Comparison of ENCODE assay signal across 8 cellular contexts in genomic region chr2:179264238-179265081, GRCh38. TPM values are rescaled to one million over a fixed set of nuclear protein-coding genes. Genes with fewer than 3 reads are reported as not detected.
DNase-seq lines count a peak whose midpoint lies in the region; ATAC-seq and TF ChIP-seq lines count a peak whose summit lies in the region.

Gene SESTD1, minus strand, starts transcription at chr2:179264832. Its CDS starts 72,991 bp downstream, at chr2:179191841.

- H3K9me3 ChIP-seq in A673 (ENCODE audit: low read depth, low read length, poor library complexity, severe bottlenecking) (no peaks in the 10 kb centered on the region), endodermal cell (ENCODE audit: control insufficient read depth, low read length) (peaks cover 3% of the 10 kb centered on the region)

- no peak within 1 kb of the TSS for H3K27ac Mint-ChIP-seq in activated CD8-positive, alpha-beta memory T cell treated with anti-CD3 and anti-CD28 coated beads, Interleukin-2, amount 10 ng/mL, durations not matched to agents 7 days and 5 days
- H3K27ac Mint-ChIP-seq in endodermal cell (peak within 1 kb of the TSS; percentile 52), mesothelial cell of epicardium (peak within 1 kb of the TSS; percentile 94)

- H3K4me1 ChIP-seq in A673 (ENCODE audit: insufficient read depth, low read length, poor library complexity, severe bottlenecking) (peaks cover 11% of the 10 kb centered on the region), endodermal cell (ENCODE audit: control insufficient read depth, insufficient read depth, low read length) (no peaks in the 10 kb centered on the region)

- no peaks in the 10 kb centered on the region for H3K9me3 Mint-ChIP-seq in activated CD8-positive, alpha-beta memory T cell treated with anti-CD3 and anti-CD28 coated beads, Interleukin-2, amount 10 ng/mL, durations not matched to agents 7 days and 5 days (ENCODE audit: low read depth)
- H3K9me3 Mint-ChIP-seq in endodermal cell (no peaks in the 10 kb centered on the region), mesothelial cell of epicardium (no peaks in the 10 kb centered on the region)

- H3K9ac ChIP-seq in endodermal cell (ENCODE audit: extremely low read depth, low read length, poor library complexity, severe bottlenecking) = peak within 1 kb of the TSS; percentile 76

- no peaks in the 10 kb centered on the region for H3K36me3 Mint-ChIP-seq in activated CD8-positive, alpha-beta memory T cell treated with anti-CD3 and anti-CD28 coated beads, Interleukin-2, amount 10 ng/mL, durations not matched to agents 7 days and 5 days
- no peaks in the 10 kb centered on the region for H3K36me3 Mint-ChIP-seq in endodermal cell (ENCODE audit: low read depth)
- H3K36me3 Mint-ChIP-seq in mesothelial cell of epicardium = no peaks in the 10 kb centered on the region

- H3K4me3 Mint-ChIP-seq in activated CD8-positive, alpha-beta memory T cell treated with anti-CD3 and anti-CD28 coated beads, Interleukin-2, amount 10 ng/mL, durations not matched to agents 7 days and 5 days = peak within 1 kb of the TSS; percentile 71
- H3K4me3 Mint-ChIP-seq in endodermal cell = peak within 1 kb of the TSS; percentile 83
- peak within 1 kb of the TSS; percentile 88 for H3K4me3 Mint-ChIP-seq in mesothelial cell of epicardium

- no peak for TF ChIP-seq CTCF in A673 (conservative IDR thresholded peaks at IDR 0.05; ENCODE audit: low read depth, low read length)
- no peak for TF ChIP-seq CTCF in endodermal cell (conservative IDR thresholded peaks at IDR 0.05)
- TF ChIP-seq CTCF in mesothelial cell of epicardium (IDR thresholded peaks at IDR 0.05; ENCODE audit: unreplicated experiment) = no peak

- BruUV-seq in A673 (replicated peaks; lab: Mats Ljungman, UMichigan) = no TSS peak

- POLR2A ChIA-PET in A673 (lab: Charles Lee; ENCODE audit: low non-redundant PET) = no interaction called here

- H3K36me3 ChIP-seq in A673 (ENCODE audit: insufficient read depth, low read length, poor library complexity, severe bottlenecking) (no peaks in the 10 kb centered on the region), endodermal cell (ENCODE audit: control insufficient read depth, insufficient read depth, low read length) (no peaks in the 10 kb centered on the region)

- H3K27me3 ChIP-seq in A673 (replicated peaks; ENCODE audit: insufficient read depth, low read depth, low read length, poor library complexity) (no peaks in the 10 kb centered on the region), endodermal cell (ENCODE audit: control insufficient read depth, insufficient read depth, low read length, poor library complexity, severe bottlenecking) (no peaks in the 10 kb centered on the region)

- CTCF ChIA-PET in A673 (lab: Charles Lee) = no interaction called here
- CTCF ChIA-PET in activated CD8-positive, alpha-beta memory T cell treated with anti-CD3 and anti-CD28 coated beads, Interleukin-2, amount 10 ng/mL, durations not matched to agents 7 days and 5 days (lab: Charles Lee) = no interaction called here

- intact Hi-C loops in A673 (cut with micrococcal nuclease; ENCODE audit: unreplicated experiment) = no loop called here

- H3K27me3 Mint-ChIP-seq in activated CD8-positive, alpha-beta memory T cell treated with anti-CD3 and anti-CD28 coated beads, Interleukin-2, amount 10 ng/mL, durations not matched to agents 7 days and 5 days = peaks cover 50% of the 10 kb centered on the region
- peaks cover 6% of the 10 kb centered on the region for H3K27me3 Mint-ChIP-seq in endodermal cell (ENCODE audit: insufficient read depth)
- peaks cover 5% of the 10 kb centered on the region for H3K27me3 Mint-ChIP-seq in mesothelial cell of epicardium (ENCODE audit: low read depth)

- H3K4me3 ChIP-seq in A673 (ENCODE audit: low read depth, low read length, poor library complexity, severe bottlenecking) (peak within 1 kb of the TSS; percentile 69), endodermal cell (ENCODE audit: low read length) (peak within 1 kb of the TSS; percentile 91)

- H3K27ac ChIP-seq in A673 (ENCODE audit: low read depth, low read length, poor library complexity, severe bottlenecking) (peak within 1 kb of the TSS; percentile 40), endodermal cell (ENCODE audit: low read depth, low read length) (peak within 1 kb of the TSS; percentile 88)

- WGBS in endodermal cell (ENCODE audit: insufficient coverage in 1 of 2, insufficient read length in 1 of 2), 2 experiments = 1 to 10% methylated on average over 11 to 111 of the region's 111 CpGs

- peaks cover 12% of the 10 kb centered on the region for H3K4me1 Mint-ChIP-seq in activated CD8-positive, alpha-beta memory T cell treated with anti-CD3 and anti-CD28 coated beads, Interleukin-2, amount 10 ng/mL, durations not matched to agents 7 days and 5 days
- H3K4me1 Mint-ChIP-seq in endodermal cell (peaks cover 25% of the 10 kb centered on the region), mesothelial cell of epicardium (peaks cover 16% of the 10 kb centered on the region)

- ATAC-seq in GM18520 (IDR thresholded peaks at IDR 0.05; ENCODE audit: unreplicated experiment) (peak; percentile 42), HG03039 (IDR thresholded peaks at IDR 0.05; ENCODE audit: unreplicated experiment) (peak; percentile 54)
- ATAC-seq in activated CD8-positive, alpha-beta memory T cell treated with anti-CD3 and anti-CD28 coated beads, Interleukin-2, amount 10 ng/mL, durations not matched to agents 7 days and 5 days = peak; percentile 81

- DNase-seq in A673 (ENCODE audit: low spot score) (peak; percentile 53), NCI-H460 (ENCODE audit: extremely low read depth, low read depth) (peak; percentile 55), endodermal cell (peak; percentile 88), mesothelial cell of epicardium (ENCODE audit: low spot score in 2 of 2, unreplicated experiment in 2 of 2) (peak; percentile 51 to 78)
- DNase-seq in activated CD8-positive, alpha-beta memory T cell treated with anti-CD3 and anti-CD28 coated beads, Interleukin-2, amount 10 ng/mL, durations not matched to agents 7 days and 5 days = peak; percentile 48
- DNase-seq in stimulated activated CD8-positive, alpha-beta memory T cell treated with anti-CD3 and anti-CD28 coated beads, Interleukin-4, amount 100 ng/mL, for 4 hours (ENCODE audit: low read depth in 2 of 2, low spot score in 1 of 2) = peak; percentile 7 to 16

RNA-seq across cellular contexts. Expression of gene SESTD1, which starts in this region (rescaled TPM):
- 26.9 and 38.0 TPM in 2 replicates for total RNA-seq in A673 (2021)
- 25.6 and 26.3 TPM in 2 replicates for total RNA-seq in NCI-H460 (2014; rRNA removed; shearing (Covaris generic))
- 14.5 and 28.3 TPM in 2 replicates for polyA plus RNA-seq in NCI-H460 (2014; cell fraction: nucleus; rRNA removed)
- total RNA-seq in activated CD8-positive, alpha-beta memory T cell treated with anti-CD3 and anti-CD28 coated beads, Interleukin-2, amount 10 ng/mL, durations not matched to agents 7 days and 5 days = 1 to 10 TPM; 4.0 to 7.7 TPM
- 10 to 100 TPM; 51.3 to 75.4 TPM for total RNA-seq in endodermal cell
- 63.4 TPM for polyA plus RNA-seq in endodermal cell (2013, experiment 1 of 2)
- 59.7 TPM for polyA plus RNA-seq in endodermal cell (2013, experiment 2 of 2)
- total RNA-seq in mesothelial cell of epicardium = 55.8 to 59.7 TPM (median 56.9 TPM) in 3 replicates

Comparison
In these comparisons a context has a peak if more than half of its experiments do, and no peak if none do; other contexts are left out.
1. Peak in every context shown above with its lines: DNase-seq, ATAC-seq, H3K4me3 ChIP-seq and H3K27ac ChIP-seq.
2. DNase-seq: peak in every context shown above with its lines; median percentile 88 in endodermal cell; 64 in mesothelial cell of epicardium; 55 in NCI-H460; 53 in A673; 48 in activated CD8-positive, alpha-beta memory T cell treated with anti-CD3 and anti-CD28 coated beads, Interleukin-2, amount 10 ng/mL, durations not matched to agents 7 days and 5 days; 12 in stimulated activated CD8-positive, alpha-beta memory T cell treated with anti-CD3 and anti-CD28 coated beads, Interleukin-4, amount 100 ng/mL, for 4 hours.